1 cellular context compared by ENCODE assay signal in the genomic region with DNA sequence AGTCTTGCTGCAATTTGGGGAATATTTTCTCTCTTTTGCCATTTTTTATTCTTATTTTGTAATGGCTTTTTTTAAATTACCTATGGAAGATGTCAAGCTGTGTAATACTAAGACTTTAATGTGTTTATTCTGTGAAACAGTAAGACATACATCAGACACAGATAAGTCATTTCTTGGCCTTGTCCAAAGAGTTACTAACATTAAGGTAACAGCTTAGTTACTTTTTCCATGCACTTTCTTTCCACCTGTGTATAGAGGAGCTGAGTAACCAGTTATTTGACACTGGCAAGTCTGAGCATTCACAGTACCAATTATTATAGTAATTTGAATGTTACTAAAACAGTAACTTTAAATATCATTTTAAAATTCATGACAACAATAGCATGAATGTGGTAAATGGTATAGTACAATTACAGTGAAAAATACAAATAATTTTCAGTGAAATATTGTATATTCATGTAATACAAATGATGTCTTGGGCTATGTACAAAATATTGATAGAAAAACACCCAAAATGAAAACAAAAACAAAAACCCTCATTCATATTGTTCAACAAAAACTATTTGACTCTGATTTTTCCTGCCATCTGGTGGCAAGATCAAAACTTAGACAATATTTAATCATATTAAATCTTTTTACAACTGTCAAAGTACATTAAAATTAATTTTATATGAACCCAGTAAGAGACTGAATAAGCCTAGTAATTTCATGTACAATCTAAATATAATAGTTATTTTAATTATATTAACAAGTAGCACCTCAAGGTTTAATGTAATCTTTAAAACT.
TF ChIP-seq lines count a peak whose summit lies in the region.

No MANE protein-coding gene starts in this region.

TF ChIP-seq in SK-N-SH, 30 proteins besides CTCF, POLR2A, EP300 and RAD21 (continued from another document):
- TF ChIP-seq, protein P1, sequence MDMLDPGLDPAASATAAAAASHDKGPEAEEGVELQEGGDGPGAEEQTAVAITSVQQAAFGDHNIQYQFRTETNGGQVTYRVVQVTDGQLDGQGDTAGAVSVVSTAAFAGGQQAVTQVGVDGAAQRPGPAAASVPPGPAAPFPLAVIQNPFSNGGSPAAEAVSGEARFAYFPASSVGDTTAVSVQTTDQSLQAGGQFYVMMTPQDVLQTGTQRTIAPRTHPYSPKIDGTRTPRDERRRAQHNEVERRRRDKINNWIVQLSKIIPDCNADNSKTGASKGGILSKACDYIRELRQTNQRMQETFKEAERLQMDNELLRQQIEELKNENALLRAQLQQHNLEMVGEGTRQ (IDR thresholded peaks at IDR 0.05; ENCODE audit: borderline replicate concordance, low read depth, low read length): no peak
- TF ChIP-seq TCF12 (IDR thresholded peaks at IDR 0.05) (no peak), YY1 (IDR thresholded peaks at IDR 0.05; ENCODE audit: low read depth) (no peak), CHD2 (IDR thresholded peaks at IDR 0.05; ENCODE audit: low read length, partially characterized antibody) (no peak), SMC3 (IDR thresholded peaks at IDR 0.05; ENCODE audit: low read depth, low read length) (no peak), RCOR1 (IDR thresholded peaks at IDR 0.05; ENCODE audit: low read length) (no peak), SIN3A (IDR thresholded peaks at IDR 0.05; ENCODE audit: borderline replicate concordance, low read depth, low read length) (no peak), GATA2 (CRISPR knock-in tag; IDR thresholded peaks at IDR 0.05) (no peak), MEF2A (IDR thresholded peaks at IDR 0.05; ENCODE audit: borderline replicate concordance, low read depth) (no peak), IRF3 (IDR thresholded peaks at IDR 0.05; ENCODE audit: low read depth, low read length) (no peak), RFX5 (IDR thresholded peaks at IDR 0.05; ENCODE audit: low read length) (no peak), FOSL2 (IDR thresholded peaks at IDR 0.05; ENCODE audit: borderline replicate concordance, low read depth) (no peak), TAF1 (IDR thresholded peaks at IDR 0.05; ENCODE audit: borderline replicate concordance, low read depth, low read length) (no peak)
- TF ChIP-seq, protein P2, sequence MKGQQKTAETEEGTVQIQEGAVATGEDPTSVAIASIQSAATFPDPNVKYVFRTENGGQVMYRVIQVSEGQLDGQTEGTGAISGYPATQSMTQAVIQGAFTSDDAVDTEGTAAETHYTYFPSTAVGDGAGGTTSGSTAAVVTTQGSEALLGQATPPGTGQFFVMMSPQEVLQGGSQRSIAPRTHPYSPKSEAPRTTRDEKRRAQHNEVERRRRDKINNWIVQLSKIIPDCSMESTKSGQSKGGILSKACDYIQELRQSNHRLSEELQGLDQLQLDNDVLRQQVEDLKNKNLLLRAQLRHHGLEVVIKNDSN (IDR thresholded peaks at IDR 0.05; ENCODE audit: borderline replicate concordance, low read depth): no peak
